31 cellular contexts compared by ENCODE assay signal in the genomic region with DNA sequence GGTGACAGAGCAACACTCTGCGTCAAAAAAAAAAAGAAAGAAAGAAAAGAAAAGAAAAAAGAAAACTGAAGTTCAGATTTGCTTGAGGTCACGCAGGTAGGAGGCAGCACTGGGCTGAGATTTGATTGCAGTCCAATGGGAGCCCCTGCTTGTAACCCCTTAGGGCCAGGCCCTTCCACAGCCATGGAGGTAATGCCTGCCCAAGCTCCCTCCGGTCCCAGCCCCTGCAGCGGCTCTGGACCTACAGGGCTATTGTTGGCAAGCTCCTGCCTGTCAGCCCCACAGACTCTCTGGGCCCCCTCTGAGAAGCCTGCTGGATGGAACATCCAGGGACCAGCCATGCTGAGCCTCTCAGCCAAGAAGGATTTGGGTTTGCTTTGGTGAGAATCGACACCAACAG. TPM values are rescaled to one million over a fixed set of nuclear protein-coding genes. Genes with fewer than 3 reads are reported as not detected.
DNase-seq lines count a peak whose midpoint lies in the region; TF ChIP-seq lines count a peak whose summit lies in the region.
"Had no signal": no experiment of that assay in that cellular context is flagged by ENCODE, and none has a peak within 500 bp of the region (broad histone marks: within the 10 kb centered on the region; RNA-seq: fewer than 3 reads in every experiment).

No MANE protein-coding gene starts in this region.

- H2AFZ ChIP-seq in neural progenitor cell (replicated peaks), result no peak overlapping the region

- no peaks in the 10 kb centered on the region for H3K9me3 Mint-ChIP-seq in dendritic cell treated with granulocyte-macrophage colony-stimulating factor and Interleukin-4, amounts not matched to agents 40 ng/mL and 50 ng/mL, for 4 days
- H3K9me3 Mint-ChIP-seq in neural progenitor cell, result no peaks in the 10 kb centered on the region
- H3K9me3 Mint-ChIP-seq: activated naive CD8-positive, alpha-beta T cell treated with anti-CD3 and anti-CD28 coated beads, Interleukin-2, amount 10 ng/mL, durations not matched to agents 7 days and 5 days; activated T-cell treated with anti-CD3 and anti-CD28 coated beads, Interleukin-2, amount 50 U/mL, for 4 hours; nephron progenitor cell; T-helper 1 cell treated with Interleukin-12 subunit alpha and Interleukin-12 subunit beta and Interleukin-4 antibody, amounts not matched to agents 30 μg/mL and 1 μg/mL, for 36 hours had no signal

- intact Hi-C loops in dendritic cell treated with granulocyte-macrophage colony-stimulating factor and Interleukin-4, amounts not matched to agents 40 ng/mL and 50 ng/mL, for 4 days (cut with micrococcal nuclease), result no loop called here

- no peaks in the 10 kb centered on the region for H4K20me1 ChIP-seq in BLaER1 treated with 17β-estradiol and CSF1 and Interleukin-3, amounts not matched to agents 10 nM and 100 nM
- H4K20me1 ChIP-seq in neural progenitor cell (ENCODE audit: low read depth), result no peaks in the 10 kb centered on the region

- peak; percentile 22 for TF ChIP-seq CTCF in neural progenitor cell (IDR thresholded peaks at IDR 0.05)

- no peak overlapping the region for H3K4me3 ChIP-seq in BLaER1 treated with 17β-estradiol and CSF1 and Interleukin-3, amounts not matched to agents 10 nM and 100 nM
- H3K4me3 ChIP-seq in H7 (ENCODE audit: insufficient read depth, low read depth, low read length) (no peak overlapping the region), neural progenitor cell (no peak overlapping the region)
- H3K4me3 ChIP-seq: heart right ventricle, MG63, right atrium auricular region, tibial artery had no signal

- DNase-seq in H7 (peak; percentile 70), neural progenitor cell (ENCODE audit: low spot score) (peak; percentile 51), GDM1 (lab: John Stamatoyannopoulos, UW) (no peak)
- no peak for DNase-seq in stimulated activated CD4-positive, alpha-beta T cell treated with anti-CD3 and anti-CD28 coated beads, Interleukin-1b, Interleukin-23, amount 100 ng/mL, for 48 hours
- no peak for DNase-seq in stimulated activated CD4-positive, alpha-beta T cell treated with anti-CD3 and anti-CD28 coated beads, Interleukin-12 subunit alpha, Interleukin-12 subunit beta, amount 100 ng/mL, for 4 hours
- no peak for DNase-seq in activated CD4-positive, CD25-positive, alpha-beta regulatory T cell treated with anti-CD3 and anti-CD28 coated beads, Interleukin-2, amount 50 U/mL, for 72 hours
- DNase-seq: activated CD4-positive, alpha-beta T cell treated with anti-CD3 and anti-CD28 coated beads, Interleukin-2, amount 50 U/mL, for 4 hours; activated CD8-positive, alpha-beta memory T cell treated with anti-CD3 and anti-CD28 coated beads, Interleukin-2, amount 10 ng/mL, durations not matched to agents 7 days and 5 days; activated gamma-delta T cell; activated naive CD8-positive, alpha-beta T cell treated with anti-CD3 and anti-CD28 coated beads, Interleukin-2, amount 10 ng/mL, durations not matched to agents 7 days and 5 days; activated T-cell treated with anti-CD3 and anti-CD28 coated beads, Interleukin-2, amount 50 U/mL, for 4 hours; C1 segment of cervical spinal cord; caudate nucleus; COR-L47; GF-D8; GOT3; heart right ventricle; KG1; kidney glomerular epithelial cell; MG63; NCI-H1105 treated with DMSO at 0.1 percent for 48 hours; NCI-H187 treated with DMSO at 0.1 percent for 48 hours; NCI-H2171 treated with DMSO at 0.1 percent for 48 hours; NCI-H510A; nephron progenitor cell; stimulated activated CD4-positive, alpha-beta T cell treated with anti-CD3 and anti-CD28 coated beads, Interleukin-2, amount 100 ng/mL, for 48 hours; tibial artery had no signal

- peak overlapping the region; percentile 89 for H3K27ac Mint-ChIP-seq in dendritic cell treated with granulocyte-macrophage colony-stimulating factor and Interleukin-4, amounts not matched to agents 40 ng/mL and 50 ng/mL, for 4 days
- H3K27ac Mint-ChIP-seq in neural progenitor cell, result no peak overlapping the region
- H3K27ac Mint-ChIP-seq: activated CD8-positive, alpha-beta memory T cell treated with anti-CD3 and anti-CD28 coated beads, Interleukin-2, amount 10 ng/mL, durations not matched to agents 7 days and 5 days; activated naive CD8-positive, alpha-beta T cell treated with anti-CD3 and anti-CD28 coated beads, Interleukin-2, amount 10 ng/mL, durations not matched to agents 7 days and 5 days; nephron progenitor cell; T-helper 1 cell treated with Interleukin-12 subunit alpha and Interleukin-12 subunit beta and Interleukin-4 antibody, amounts not matched to agents 30 μg/mL and 1 μg/mL, for 36 hours had no signal

- H3K9me3 ChIP-seq in BLaER1 treated with 17β-estradiol and CSF1 and Interleukin-3, amounts not matched to agents 10 nM and 100 nM (replicated peaks in 1 of 11), result no peaks in the 10 kb centered on the region
- no peaks in the 10 kb centered on the region for H3K9me3 ChIP-seq in neural progenitor cell (ENCODE audit: low read depth)
- H3K9me3 ChIP-seq: heart right ventricle, MG63, right atrium auricular region, tibial artery had no signal

- peak overlapping the region in 10 of 11 experiments; percentile 34 to 100 (median 96); a peak in 19 of 22 replicates for H3K27ac ChIP-seq in BLaER1 treated with 17β-estradiol and CSF1 and Interleukin-3, amounts not matched to agents 10 nM and 100 nM
- no peak overlapping the region for H3K27ac ChIP-seq in neural progenitor cell
- H3K27ac ChIP-seq: right atrium auricular region, tibial artery had no signal

- H3K36me3 Mint-ChIP-seq in dendritic cell treated with granulocyte-macrophage colony-stimulating factor and Interleukin-4, amounts not matched to agents 40 ng/mL and 50 ng/mL, for 4 days (ENCODE audit: low read depth), result peaks cover 5% of the 10 kb centered on the region
- H3K36me3 Mint-ChIP-seq in neural progenitor cell, result no peaks in the 10 kb centered on the region
- H3K36me3 Mint-ChIP-seq: activated CD8-positive, alpha-beta memory T cell treated with anti-CD3 and anti-CD28 coated beads, Interleukin-2, amount 10 ng/mL, durations not matched to agents 7 days and 5 days had no signal

- H3K4me3 Mint-ChIP-seq in dendritic cell treated with granulocyte-macrophage colony-stimulating factor and Interleukin-4, amounts not matched to agents 40 ng/mL and 50 ng/mL, for 4 days, result no peak overlapping the region
- no peak overlapping the region for H3K4me3 Mint-ChIP-seq in neural progenitor cell
- H3K4me3 Mint-ChIP-seq: activated CD8-positive, alpha-beta memory T cell treated with anti-CD3 and anti-CD28 coated beads, Interleukin-2, amount 10 ng/mL, durations not matched to agents 7 days and 5 days; activated naive CD8-positive, alpha-beta T cell treated with anti-CD3 and anti-CD28 coated beads, Interleukin-2, amount 10 ng/mL, durations not matched to agents 7 days and 5 days; activated T-cell treated with anti-CD3 and anti-CD28 coated beads, Interleukin-2, amount 50 U/mL, for 4 hours; nephron progenitor cell; T-helper 1 cell treated with Interleukin-12 subunit alpha and Interleukin-12 subunit beta and Interleukin-4 antibody, amounts not matched to agents 30 μg/mL and 1 μg/mL, for 36 hours had no signal

- no peaks in the 10 kb centered on the region for H3K27me3 ChIP-seq in BLaER1 treated with 17β-estradiol and CSF1 and Interleukin-3, amounts not matched to agents 10 nM and 100 nM
- H3K27me3 ChIP-seq in H7 (ENCODE audit: control insufficient read depth, insufficient read depth, low read length) (no peaks in the 10 kb centered on the region), neural progenitor cell (no peaks in the 10 kb centered on the region)
- H3K27me3 ChIP-seq: heart right ventricle, MG63, right atrium auricular region, tibial artery had no signal

- H3K4me2 ChIP-seq in BLaER1 treated with 17β-estradiol and CSF1 and Interleukin-3, amounts not matched to agents 10 nM and 100 nM, result peak overlapping the region; percentile 82 to 96 (median 91)
- no peak overlapping the region for H3K4me2 ChIP-seq in neural progenitor cell

- H3K4me1 Mint-ChIP-seq in dendritic cell treated with granulocyte-macrophage colony-stimulating factor and Interleukin-4, amounts not matched to agents 40 ng/mL and 50 ng/mL, for 4 days (ENCODE audit: low read depth), result peaks cover 58% of the 10 kb centered on the region
- peaks cover 32% of the 10 kb centered on the region for H3K4me1 Mint-ChIP-seq in neural progenitor cell

- no peaks in the 10 kb centered on the region for H3K27me3 Mint-ChIP-seq in dendritic cell treated with granulocyte-macrophage colony-stimulating factor and Interleukin-4, amounts not matched to agents 40 ng/mL and 50 ng/mL, for 4 days
- H3K27me3 Mint-ChIP-seq in neural progenitor cell (ENCODE audit: insufficient read depth, low read depth), result peaks cover 3% of the 10 kb centered on the region
- H3K27me3 Mint-ChIP-seq: activated CD8-positive, alpha-beta memory T cell treated with anti-CD3 and anti-CD28 coated beads, Interleukin-2, amount 10 ng/mL, durations not matched to agents 7 days and 5 days; activated naive CD8-positive, alpha-beta T cell treated with anti-CD3 and anti-CD28 coated beads, Interleukin-2, amount 10 ng/mL, durations not matched to agents 7 days and 5 days had no signal

- peaks cover 51% of the 10 kb centered on the region for H3F3A ChIP-seq in neural progenitor cell (ENCODE audit: low read depth)

- peaks cover 90 to 100% (median 98%) of the 10 kb centered on the region in 10 experiments for H3K4me1 ChIP-seq in BLaER1 treated with 17β-estradiol and CSF1 and Interleukin-3, amounts not matched to agents 10 nM and 100 nM
- H3K4me1 ChIP-seq in neural progenitor cell, result peaks cover 34% of the 10 kb centered on the region

- no peaks in the 10 kb centered on the region for H3K36me3 ChIP-seq in BLaER1 treated with 17β-estradiol and CSF1 and Interleukin-3, amounts not matched to agents 10 nM and 100 nM
- H3K36me3 ChIP-seq in H7 (replicated peaks; ENCODE audit: control insufficient read depth, insufficient read depth, low read length) (no peaks in the 10 kb centered on the region), neural progenitor cell (no peaks in the 10 kb centered on the region)
- H3K36me3 ChIP-seq: heart right ventricle, MG63, right atrium auricular region, tibial artery had no signal

- peak overlapping the region in 9 of 11 experiments; percentile 0 to 86 (median 82); a peak in 14 of 22 replicates for H3K9ac ChIP-seq in BLaER1 treated with 17β-estradiol and CSF1 and Interleukin-3, amounts not matched to agents 10 nM and 100 nM
- H3K9ac ChIP-seq in neural progenitor cell, result no peak overlapping the region

- no peaks in the 10 kb centered on the region for H3K79me2 ChIP-seq in neural progenitor cell (ENCODE audit: low read depth)

RNA-seq across cellular contexts. Expression of a gene that starts 12.2 kb away (rescaled TPM):
- 9.5 and 12.0 TPM in 2 replicates for total RNA-seq in H7 (2014; rRNA removed; shearing (Covaris generic))
- 13.8 and 15.1 TPM in 2 replicates for total RNA-seq in neural progenitor cell (ENCODE audit: low replicate concordance)

Comparison
In these comparisons a context has a peak if more than half of its experiments do, and no peak if none do; other contexts are left out.
1. DNase-seq: peak in H7 (single experiment) and neural progenitor cell (single experiment); none in stimulated activated CD4-positive, alpha-beta T cell treated with anti-CD3 and anti-CD28 coated beads, Interleukin-1b, Interleukin-23, amount 100 ng/mL, for 48 hours (single experiment), stimulated activated CD4-positive, alpha-beta T cell treated with anti-CD3 and anti-CD28 coated beads, Interleukin-12 subunit alpha, Interleukin-12 subunit beta, amount 100 ng/mL, for 4 hours (single experiment), GDM1 (single experiment) and activated CD4-positive, CD25-positive, alpha-beta regulatory T cell treated with anti-CD3 and anti-CD28 coated beads, Interleukin-2, amount 50 U/mL, for 72 hours (single experiment).